23 cellular contexts compared by ENCODE assay signal in the genomic region with DNA sequence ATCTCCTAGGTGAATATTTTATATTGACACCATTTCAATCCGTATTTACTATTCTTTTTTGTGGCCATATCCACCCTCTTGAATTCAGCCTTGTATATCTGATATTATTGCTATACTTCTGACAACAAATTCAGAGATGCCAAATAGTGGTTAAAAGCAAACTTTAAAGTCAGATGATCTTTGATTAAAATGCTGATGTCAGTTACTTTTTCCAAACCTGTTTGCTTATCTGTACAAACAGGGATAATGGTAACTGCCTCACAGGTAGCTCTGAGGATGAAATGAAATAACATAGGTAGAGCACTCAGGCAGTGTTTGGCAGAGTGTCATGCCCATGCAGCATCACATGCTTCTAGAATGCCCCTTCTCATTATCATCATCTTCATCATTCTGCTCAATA.
"Had no signal": no experiment of that assay in that cellular context is flagged by ENCODE, and none has a peak within 500 bp of the region (broad histone marks: within the 10 kb centered on the region; RNA-seq: fewer than 3 reads in every experiment).

No MANE protein-coding gene starts in this region.

- H3K27ac ChIP-seq: gastrocnemius medialis, ovary, psoas muscle, skin epidermis, spleen, testis, tibial artery, upper lobe of left lung had no signal

- H3K9me3 ChIP-seq: gastrocnemius medialis, ovary, psoas muscle, spleen, testis, tibial artery, upper lobe of left lung had no signal

- FAIRE-seq: endometrium, kidney, urothelium cell line had no signal

- H3K27me3 ChIP-seq: gastrocnemius medialis, ovary, spleen, testis, tibial artery, upper lobe of left lung had no signal

- H3K36me3 ChIP-seq: gastrocnemius medialis, ovary, spleen, tibial artery, upper lobe of left lung had no signal

- H3K4me3 ChIP-seq: gastrocnemius medialis, lung, ovary, psoas muscle, skin epidermis, spleen, testis, tibial artery, upper lobe of left lung had no signal

- DNase-seq: cortex of kidney; effector memory CD8-positive, alpha-beta T cell; foreskin fibroblast; gastrocnemius medialis; head of caudate nucleus; kidney; natural killer cell; occipital lobe; ovary; posterior cingulate gyrus; psoas muscle; right cardiac atrium; spleen; stimulated activated CD4-positive, alpha-beta T cell treated with anti-CD3 and anti-CD28 coated beads, Interleukin-4, amount 100 ng/mL, for 4 hours; stimulated activated naive CD8-positive, alpha-beta T cell treated with anti-CD3 and anti-CD28 coated beads, Interleukin-15, Interleukin-2, amounts not matched to agents 100 U/mL and 50 U/mL, for 24 hours; substantia nigra; testis; tibial artery; upper lobe of left lung had no signal

- H3K4me1 ChIP-seq: gastrocnemius medialis, psoas muscle, spleen, testis, tibial artery, upper lobe of left lung had no signal
